13 cellular contexts compared by ENCODE assay signal in genomic region chr6:35723587-35723986, GRCh38. TPM values are rescaled to one million over a fixed set of nuclear protein-coding genes. Genes with fewer than 3 reads are reported as not detected.
DNase-seq lines count a peak whose midpoint lies in the region; ATAC-seq and TF ChIP-seq lines count a peak whose summit lies in the region.
"Had no signal": no experiment of that assay in that cellular context is flagged by ENCODE, and none has a peak within 500 bp of the region (broad histone marks: within the 10 kb centered on the region; RNA-seq: fewer than 3 reads in every experiment).

No MANE protein-coding gene starts in this region.

- TF ChIP-seq EP300 in ovary (IDR thresholded peaks at IDR 0.05), result no peak

- WGBS in heart right ventricle, 2 donors, result 85 to 93% methylated on average over 2 of the region's 2 CpGs
- WGBS in endodermal cell (ENCODE audit: insufficient coverage in 1 of 2, insufficient read length in 1 of 2), 2 experiments, result 93 to 97% methylated on average over 2 of the region's 2 CpGs
- WGBS in ovary, 3 donors, result 82 to 88% (median 83%) methylated on average over 2 of the region's 2 CpGs

- intact Hi-C loops in left ventricle myocardium inferior (cut with micrococcal nuclease) (no loop called here), heart right ventricle (cut with DNase I) (no loop called here), ovary (cut with DNase I) (no loop called here)

- DNase-seq in left ventricle myocardium inferior (no peak), heart right ventricle (no peak), endodermal cell (peak; percentile 33), ovary (no peak), hepatic stellate cell (ENCODE audit: low spot score) (no peak)
- no peak for DNase-seq in stimulated activated CD4-positive, alpha-beta T cell treated with anti-CD3 and anti-CD28 coated beads, Interleukin-15, amount 100 ng/mL, for 24 hours
- DNase-seq: DMS153; HFFc6; stimulated activated naive CD4-positive, alpha-beta T cell had no signal

- H3K4me3 Mint-ChIP-seq in endodermal cell, result no peak overlapping the region
- H3K4me3 Mint-ChIP-seq: HFFc6 had no signal

- H3K4me1 ChIP-seq in left ventricle myocardium inferior, result peaks cover 95% of the 10 kb centered on the region
- peaks cover 37 to 93% (median 71%) of the 10 kb centered on the region in 9 donors for H3K4me1 ChIP-seq in heart right ventricle
- H3K4me1 ChIP-seq in endodermal cell (ENCODE audit: control insufficient read depth, insufficient read depth, low read length), result peaks cover 21% of the 10 kb centered on the region
- H3K4me1 ChIP-seq in ovary (ENCODE audit: insufficient read depth), result peaks cover 38% of the 10 kb centered on the region

- no peaks in the 10 kb centered on the region for H3K9me3 Mint-ChIP-seq in endodermal cell
- H3K9me3 Mint-ChIP-seq: HFFc6 had no signal

- H3K27me3 ChIP-seq in left ventricle myocardium inferior (ENCODE audit: low read depth), result no peaks in the 10 kb centered on the region
- no peaks in the 10 kb centered on the region for H3K27me3 ChIP-seq in heart right ventricle
- peaks cover 9% of the 10 kb centered on the region for H3K27me3 ChIP-seq in endodermal cell (ENCODE audit: control insufficient read depth, insufficient read depth, low read length, poor library complexity, severe bottlenecking)
- H3K27me3 ChIP-seq in ovary, result no peaks in the 10 kb centered on the region

- H3K36me3 ChIP-seq in left ventricle myocardium inferior (no peaks in the 10 kb centered on the region), heart right ventricle (no peaks in the 10 kb centered on the region), endodermal cell (ENCODE audit: control insufficient read depth, insufficient read depth, low read length) (no peaks in the 10 kb centered on the region), ovary (no peaks in the 10 kb centered on the region)

- H3K9ac ChIP-seq in endodermal cell (ENCODE audit: extremely low read depth, low read length, poor library complexity, severe bottlenecking), result no peak overlapping the region

- TF ChIP-seq CTCF in left ventricle myocardium inferior (IDR thresholded peaks at IDR 0.05; ENCODE audit: borderline replicate concordance) (no peak), heart right ventricle (IDR thresholded peaks at IDR 0.05) (no peak), endodermal cell (conservative IDR thresholded peaks at IDR 0.05) (no peak), ovary (IDR thresholded peaks at IDR 0.05) (no peak)

- H3K4me3 ChIP-seq in left ventricle myocardium inferior (no peak overlapping the region), heart right ventricle (no peak overlapping the region), endodermal cell (ENCODE audit: low read length) (no peak overlapping the region), ovary (no peak overlapping the region)

- peaks cover 37% of the 10 kb centered on the region for H3K27me3 Mint-ChIP-seq in endodermal cell (ENCODE audit: insufficient read depth)

- no peak for TF ChIP-seq POLR2A in ovary (IDR thresholded peaks at IDR 0.05)

- H3K27ac ChIP-seq in left ventricle myocardium inferior (replicated peaks), result peak overlapping the region; percentile 100
- peak overlapping the region in 5 of 10 donors; percentile 1 to 100 (median 27) for H3K27ac ChIP-seq in heart right ventricle
- no peak overlapping the region for H3K27ac ChIP-seq in endodermal cell (ENCODE audit: low read depth, low read length)
- peak overlapping the region; percentile 94 to 97 for H3K27ac ChIP-seq in ovary

- H3K27ac Mint-ChIP-seq in endodermal cell, result no peak overlapping the region
- H3K27ac Mint-ChIP-seq: HFFc6 had no signal

- no peaks in the 10 kb centered on the region for H3K36me3 Mint-ChIP-seq in endodermal cell (ENCODE audit: low read depth)

- peaks cover 52% of the 10 kb centered on the region for H3K4me1 Mint-ChIP-seq in endodermal cell

- no peak for ATAC-seq in heart right ventricle
- ATAC-seq in HG03196 (IDR thresholded peaks at IDR 0.05; ENCODE audit: unreplicated experiment), result no peak
- ATAC-seq in HG02938 (IDR thresholded peaks at IDR 0.05; ENCODE audit: unreplicated experiment), result no peak

- H3K9me3 ChIP-seq in left ventricle myocardium inferior (replicated peaks), result no peaks in the 10 kb centered on the region
- H3K9me3 ChIP-seq in heart right ventricle, result no peaks in the 10 kb centered on the region
- H3K9me3 ChIP-seq in endodermal cell (ENCODE audit: control insufficient read depth, low read length), result no peaks in the 10 kb centered on the region
- no peaks in the 10 kb centered on the region for H3K9me3 ChIP-seq in ovary

RNA-seq across cellular contexts. Expression of gene ARMC12, which starts 13.2 kb away (rescaled TPM):
- not detected for total RNA-seq in left ventricle myocardium inferior
- under 1 TPM in 4 of 10 donors, not detected in 6; 0.20 to 0.37 (median 0.24) TPM for total RNA-seq in heart right ventricle
- polyA plus RNA-seq in heart right ventricle, result under 1 TPM; 0.16 to 0.95 TPM
- total RNA-seq in endodermal cell, result under 1 TPM; 0.57 to 0.93 TPM
- polyA plus RNA-seq in endodermal cell (2013, experiment 1 of 2), result 2.4 TPM
- 1.8 TPM for polyA plus RNA-seq in endodermal cell (2013, experiment 2 of 2)
- total RNA-seq in ovary, result 1 to 10 TPM in 4 of 7 donors, under 1 TPM in 3; 0.34 to 1.9 (median 1.0) TPM
- polyA plus RNA-seq in ovary, result 1 to 10 TPM in 1 of 2 donors, under 1 TPM in 1; 0.97 to 1.3 TPM

RNA-seq across cellular contexts. Expression of gene FKBP5, which starts 34.9 kb away (rescaled TPM):
- total RNA-seq in left ventricle myocardium inferior, result 101 TPM
- total RNA-seq in heart right ventricle, result 100 to 1,000 TPM in 3 of 10 donors, 10 to 100 TPM in 7; 20.3 to 151 (median 45.3) TPM
- 100 to 1,000 TPM in 1 of 2 donors, 10 to 100 TPM in 1; 40.5 to 199 TPM for polyA plus RNA-seq in heart right ventricle
- total RNA-seq in endodermal cell, result 10 to 100 TPM; 27.0 to 53.3 TPM
- 22.6 TPM for polyA plus RNA-seq in endodermal cell (2013, experiment 1 of 2)
- 22.4 TPM for polyA plus RNA-seq in endodermal cell (2013, experiment 2 of 2)
- total RNA-seq in ovary, result 100 to 1,000 TPM in 5 of 7 donors, 10 to 100 TPM in 2; 36.2 to 231 (median 142) TPM
- 100 to 1,000 TPM in 1 of 2 donors, 10 to 100 TPM in 1; 69.2 to 166 TPM for polyA plus RNA-seq in ovary

RNA-seq across cellular contexts. Expression of gene CLPSL2, which starts 52.8 kb away (rescaled TPM):
- not detected for total RNA-seq in left ventricle myocardium inferior
- total RNA-seq in heart right ventricle, result not detected
- polyA plus RNA-seq in heart right ventricle, result not detected
- total RNA-seq in endodermal cell, result 1 to 10 TPM; 1.1 to 2.1 TPM
- polyA plus RNA-seq in endodermal cell (2013, experiment 1 of 2), result 1.1 TPM
- polyA plus RNA-seq in endodermal cell (2013, experiment 2 of 2), result 0.95 TPM
- total RNA-seq in ovary, result not detected
- not detected for polyA plus RNA-seq in ovary
- total RNA-seq: HFFc6, pulmonary artery endothelial cell had no signal

RNA-seq across cellular contexts. Expression of gene CLPSL1, which starts 57.2 kb away (rescaled TPM):
- total RNA-seq in left ventricle myocardium inferior (not detected), heart right ventricle (not detected), endodermal cell (not detected), ovary (not detected)
- polyA plus RNA-seq in heart right ventricle (not detected), ovary (not detected)
- not detected for polyA plus RNA-seq in endodermal cell (2013, experiment 1 of 2)
- not detected for polyA plus RNA-seq in endodermal cell (2013, experiment 2 of 2)
- total RNA-seq: HFFc6, pulmonary artery endothelial cell had no signal
- polyA plus RNA-seq: adipose tissue had no signal
